Comparison of ENCODE assay signal across 9 cellular contexts in the genomic region with DNA sequence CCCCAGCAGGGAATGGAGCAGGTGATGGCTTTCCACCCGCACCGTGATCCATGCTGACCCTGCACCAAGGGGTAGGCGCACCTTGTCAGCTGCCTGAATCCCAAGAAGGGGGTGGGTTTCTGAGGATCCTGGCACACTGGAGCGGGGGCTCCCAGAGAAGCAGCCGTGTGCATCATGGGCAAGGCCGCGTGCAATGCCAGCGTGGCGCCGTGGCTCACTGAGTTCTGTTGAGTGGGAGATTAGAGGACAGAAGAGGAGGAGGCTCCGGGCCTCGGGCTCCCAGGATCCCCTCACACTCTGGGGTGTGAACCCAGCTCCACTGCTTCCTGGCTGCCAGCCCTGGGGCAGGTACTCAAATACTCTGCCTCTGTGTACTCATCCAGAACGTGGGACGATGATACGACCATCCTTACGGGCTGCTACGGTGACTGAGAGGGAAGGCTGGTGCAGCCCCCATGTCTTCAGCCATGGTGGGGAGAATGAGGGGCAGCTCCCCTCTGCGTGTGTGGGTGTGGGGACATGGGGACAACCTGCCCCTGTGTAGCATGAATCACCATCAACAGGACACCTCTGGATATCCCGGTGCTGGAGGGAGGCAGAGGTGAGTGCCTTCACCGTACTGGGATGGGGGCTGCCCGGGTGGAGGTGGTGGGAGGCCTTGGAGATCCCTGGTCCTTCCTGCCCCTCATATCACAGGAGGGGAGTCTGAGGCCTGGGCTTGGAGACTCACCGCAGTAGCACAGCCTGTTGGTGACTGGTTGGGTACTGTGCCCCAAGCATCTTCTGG. TPM values are rescaled to one million over a fixed set of nuclear protein-coding genes. Genes with fewer than 3 reads are reported as not detected.
"Had no signal": no experiment of that assay in that cellular context is flagged by ENCODE, and none has a peak within 500 bp of the region (broad histone marks: within the 10 kb centered on the region; RNA-seq: fewer than 3 reads in every experiment).

No MANE protein-coding gene starts in this region.

- DNase-seq: activated effector memory CD4-positive, alpha-beta T cell treated with Interleukin-2 at 50 U/mL for 16 hours; activated T-cell treated with anti-CD3 and anti-CD28 coated beads, Interleukin-2, amount 50 U/mL, for 24 hours; brain microvascular endothelial cell; esophagus squamous epithelium; foreskin fibroblast; left ventricle myocardium superior; SJCRH30; stimulated activated CD4-positive, alpha-beta T cell treated with anti-CD3 and anti-CD28 coated beads, Interleukin-4, amount 100 ng/mL, for 4 hours had no signal

- ATAC-seq: left ventricle myocardium superior had no signal

RNA-seq across cellular contexts. Expression of gene CPZ, which starts 52.6 kb away (rescaled TPM):
- total RNA-seq: T-helper 2 cell treated with Interferon-gamma antibody and Interleukin-4, amounts not matched to agents 100 ng/mL and 5 ng/mL, for 36 hours had no signal
